In genomic region chr2:203578511-203579130, GRCh38 we compare ENCODE assay signal across 10 cellular contexts. TPM values are rescaled to one million over a fixed set of nuclear protein-coding genes. Genes with fewer than 3 reads are reported as not detected.
DNase-seq lines count a peak whose midpoint lies in the region; ATAC-seq and TF ChIP-seq lines count a peak whose summit lies in the region.
"Had no signal": no experiment of that assay in that cellular context is flagged by ENCODE, and none has a peak within 500 bp of the region (broad histone marks: within the 10 kb centered on the region; RNA-seq: fewer than 3 reads in every experiment).

No MANE protein-coding gene starts in this region.

- ATAC-seq in gastrocnemius medialis, result peak; percentile 14 to 60

- H3K36me3 ChIP-seq in MM.1S (replicated peaks; ENCODE audit: insufficient read depth, low read length) (no peaks in the 10 kb centered on the region), gastrocnemius medialis (no peaks in the 10 kb centered on the region)

- TF ChIP-seq CTCF in MM.1S (IDR thresholded peaks at IDR 0.05; ENCODE audit: low read length), result no peak
- TF ChIP-seq CTCF in gastrocnemius medialis (IDR thresholded peaks at IDR 0.05 in 4 of 5, conservative IDR thresholded peaks at IDR 0.05 in 1 of 5), result no peak

- DNase-seq in DMS79 (lab: John Stamatoyannopoulos, UW) (peak; percentile 43), MM.1S (no peak), epithelial cell of prostate (ENCODE audit: low read depth, low spot score) (no peak), gastrocnemius medialis (no peak), NAMALWA (ENCODE audit: low spot score) (no peak), posterior cingulate gyrus (no peak), NCI-H2107 (lab: John Stamatoyannopoulos, UW) (no peak)
- DNase-seq: activated effector memory CD4-positive, alpha-beta T cell treated with Interleukin-2 at 50 U/mL for 16 hours; CD4-positive, alpha-beta memory T cell had no signal

- H3K9me3 ChIP-seq in MM.1S (replicated peaks; ENCODE audit: insufficient read depth, low read length) (no peaks in the 10 kb centered on the region), gastrocnemius medialis (no peaks in the 10 kb centered on the region)

- peaks cover 30% of the 10 kb centered on the region for H3F3A ChIP-seq in MM.1S (ENCODE audit: insufficient read depth, low read length)

- H3K4me1 ChIP-seq in MM.1S (ENCODE audit: low read length) (peaks cover 44% of the 10 kb centered on the region), gastrocnemius medialis (peaks cover 11 to 21% of the 10 kb centered on the region in 2 donors)

- intact Hi-C loops in gastrocnemius medialis (cut with DNase I; ENCODE audit: low total_unique reads), result no loop called here
- intact Hi-C loops in posterior cingulate gyrus (cut with DNase I), result no loop called here

- H3K4me2 ChIP-seq in MM.1S (ENCODE audit: low read depth, low read length), result peak overlapping the region; percentile 29; the same call in 1 of the 2 replicates

- peak overlapping the region; percentile 5; the same call in 1 of the 2 replicates for H2AFZ ChIP-seq in MM.1S (ENCODE audit: low read length)

- H3K9me2 ChIP-seq in MM.1S (replicated peaks; ENCODE audit: insufficient read depth, low read length), result no peaks in the 10 kb centered on the region

- H3K9ac ChIP-seq in MM.1S (ENCODE audit: low read length), result no peak overlapping the region

- H3K27me3 ChIP-seq in MM.1S (replicated peaks; ENCODE audit: insufficient read depth, low read length) (no peaks in the 10 kb centered on the region), gastrocnemius medialis (no peaks in the 10 kb centered on the region)

- H3K4me3 ChIP-seq in MM.1S (ENCODE audit: low read length) (no peak overlapping the region), gastrocnemius medialis (no peak overlapping the region)
- H3K4me3 ChIP-seq: SK-N-MC had no signal

- H3K27ac ChIP-seq in MM.1S (ENCODE audit: low read length) (peak overlapping the region; percentile 73), epithelial cell of prostate (peak overlapping the region; percentile 87), gastrocnemius medialis (peak overlapping the region; percentile 29 to 67 (median 62))
- H3K27ac ChIP-seq: SK-N-MC had no signal

- in situ Hi-C loops in gastrocnemius medialis (cut with MboI; ENCODE audit: low sequenced_read_pairs in 4 of 4), result no loop called here

- TF ChIP-seq POLR2A in gastrocnemius medialis (IDR thresholded peaks at IDR 0.05), result no peak

- no peaks in the 10 kb centered on the region for H4K20me1 ChIP-seq in MM.1S (ENCODE audit: insufficient read depth, low read length)

- H3K79me2 ChIP-seq in MM.1S (ENCODE audit: low read length), result no peaks in the 10 kb centered on the region

RNA-seq across cellular contexts. Expression of gene RAPH1, which starts 43.5 kb away (rescaled TPM):
- 10 to 100 TPM; 17.6 to 29.7 (median 21.7) TPM for total RNA-seq in gastrocnemius medialis
